Comparison of ENCODE assay signal across 9 cellular contexts in genomic region chr17:28385037-28385797, GRCh38. TPM values are rescaled to one million over a fixed set of nuclear protein-coding genes. Genes with fewer than 3 reads are reported as not detected.
A peak's percentile ranks its signal among the peaks of the same experiment; 100 is the strongest.
DNase-seq lines count a peak whose midpoint lies in the region; ATAC-seq lines count a peak whose summit lies in the region.
"Had no signal": no experiment of that assay in that cellular context is flagged by ENCODE, and none has a peak within 500 bp of the region (broad histone marks: within the 10 kb centered on the region; RNA-seq: fewer than 3 reads in every experiment).

No MANE protein-coding gene starts in this region.

- H3K9ac ChIP-seq in iPS-18a (ENCODE audit: low read length) (peak overlapping the region; percentile 9), stomach smooth muscle (ENCODE audit: low read length in 2 of 2) (no peak overlapping the region)
- H3K9ac ChIP-seq: KMS-11 had no signal

- no peak for DNase-seq in activated CD4-positive, CD25-positive, alpha-beta regulatory T cell (lab: John Stamatoyannopoulos, UW)
- no peak for DNase-seq in T-helper 17 cell
- no peak for DNase-seq in pons (ENCODE audit: low spot score)
- no peak for DNase-seq in activated CD8-positive, alpha-beta memory T cell treated with anti-CD3 and anti-CD28 coated beads for 24 hours
- DNase-seq in KG1 (lab: John Stamatoyannopoulos, UW) = no peak

- ATAC-seq in activated CD4-positive, CD25-positive, alpha-beta regulatory T cell treated with anti-CD3 and anti-CD28 coated beads, Interleukin-2, amount 50 U/mL, for 24 hours = peak; percentile 25 to 26
- peak; percentile 14 for ATAC-seq in T-helper 17 cell

- H3K9me3 ChIP-seq in T-helper 17 cell (ENCODE audit: control insufficient read depth, low read length, poor library complexity, severe bottlenecking) (no peaks in the 10 kb centered on the region), iPS-18a (ENCODE audit: control insufficient read depth, low read depth, low read length) (no peaks in the 10 kb centered on the region), stomach smooth muscle (ENCODE audit: control insufficient read depth in 2 of 2, low read length in 2 of 2) (no peaks in the 10 kb centered on the region)

- peaks cover 5% of the 10 kb centered on the region for H3K36me3 Mint-ChIP-seq in T-helper 17 cell (ENCODE audit: low read depth)

- H3K27me3 ChIP-seq in iPS-18a (ENCODE audit: control insufficient read depth, insufficient read depth, low read length) = peaks cover 59% of the 10 kb centered on the region
- H3K27me3 ChIP-seq in stomach smooth muscle (ENCODE audit: control insufficient read depth in 1 of 2, insufficient read depth in 2 of 2, low read length in 2 of 2) = no peaks in the 10 kb centered on the region

- H3K4me1 Mint-ChIP-seq in T-helper 17 cell = peaks cover 24% of the 10 kb centered on the region

- H3K27ac Mint-ChIP-seq in T-helper 17 cell = peak overlapping the region; percentile 91

- H3K4me1 ChIP-seq in iPS-18a (ENCODE audit: control insufficient read depth, low read depth, low read length) = no peaks in the 10 kb centered on the region
- peaks cover 8% of the 10 kb centered on the region for H3K4me1 ChIP-seq in stomach smooth muscle (ENCODE audit: control insufficient read depth, insufficient read depth, low read length)

- no peaks in the 10 kb centered on the region for H3K27me3 Mint-ChIP-seq in T-helper 17 cell

- H3K27ac ChIP-seq in iPS-18a (ENCODE audit: low read length) = no peak overlapping the region
- H3K27ac ChIP-seq in stomach smooth muscle (ENCODE audit: low read length) = no peak overlapping the region
- H3K27ac ChIP-seq: KMS-11 had no signal

- peak overlapping the region; percentile 80 for H3K4me3 ChIP-seq in iPS-18a (ENCODE audit: low read length)
- peak overlapping the region; percentile 12 to 59 for H3K4me3 ChIP-seq in stomach smooth muscle (ENCODE audit: low read length in 2 of 2)

- peaks cover 3% of the 10 kb centered on the region for H3K36me3 ChIP-seq in iPS-18a (ENCODE audit: control insufficient read depth, low read depth, low read length)
- H3K36me3 ChIP-seq in stomach smooth muscle (ENCODE audit: control insufficient read depth in 2 of 2, insufficient read depth in 2 of 2, low read length in 2 of 2) = peaks cover 10 to 12% of the 10 kb centered on the region in 2 donors

- H3K4me3 Mint-ChIP-seq in T-helper 17 cell = peak overlapping the region; percentile 94

RNA-seq across cellular contexts. Expression of gene SARM1, which starts 13.7 kb away (rescaled TPM):
- 10 to 100 TPM; 24.4 to 26.1 TPM for total RNA-seq in T-helper 17 cell

RNA-seq across cellular contexts. Expression of gene VTN, which starts 15.1 kb away (rescaled TPM):
- under 1 TPM in 1 of 2 donors, not detected in 1; 0.90 TPM for total RNA-seq in T-helper 17 cell

RNA-seq across cellular contexts. Expression of gene SEBOX, which starts 20.2 kb away (rescaled TPM):
- not detected for total RNA-seq in T-helper 17 cell

RNA-seq across cellular contexts. Expression of gene SLC46A1, which starts 20.8 kb away (rescaled TPM):
- total RNA-seq in T-helper 17 cell = under 1 TPM; 0.50 to 0.99 TPM

RNA-seq across cellular contexts. Expression of gene POLDIP2, which starts 27.9 kb away (rescaled TPM):
- total RNA-seq in T-helper 17 cell = 10 to 100 TPM; 24.6 to 30.7 TPM
